In genomic region chr19:45079063-45079910, GRCh38 we compare ENCODE assay signal across 8 cellular contexts. TPM values are rescaled to one million over a fixed set of nuclear protein-coding genes. Genes with fewer than 3 reads are reported as not detected.
DNase-seq lines count a peak whose midpoint lies in the region; TF ChIP-seq lines count a peak whose summit lies in the region.

Gene GEMIN7 (plus strand): TSS chr19:45079260. CDS start chr19:45090115, 10,855 bp downstream.

- TF ChIP-seq POLR2A in testis (IDR thresholded peaks at IDR 0.05), result no peak

- peaks cover 12% of the 10 kb centered on the region for H4K20me1 ChIP-seq in osteoblast (ENCODE audit: insufficient read depth, low read length)

- H2AFZ ChIP-seq in osteoblast (ENCODE audit: low read length), result peak within 1 kb of the TSS; percentile 98

- peak within 1 kb of the TSS; percentile 87 for H3K27ac Mint-ChIP-seq in activated naive CD4-positive, alpha-beta T cell treated with anti-CD3 and anti-CD28 coated beads, Interleukin-2, amount 10 ng/mL, durations not matched to agents 7 days and 5 days

- H3K27me3 ChIP-seq in osteoblast (ENCODE audit: insufficient read depth, low read length) (no peaks in the 10 kb centered on the region), testis (no peaks in the 10 kb centered on the region)

- H3K36me3 ChIP-seq in SK-N-MC (ENCODE audit: insufficient read depth, low read length) (peaks cover 19% of the 10 kb centered on the region; the same call in 1 of the 2 replicates), osteoblast (ENCODE audit: insufficient read depth, low read length) (peaks cover 11% of the 10 kb centered on the region), testis (ENCODE audit: low read depth, missing control alignments) (no peaks in the 10 kb centered on the region)

- H3K4me1 ChIP-seq in osteoblast (ENCODE audit: insufficient read depth, low read length) (peaks cover 16% of the 10 kb centered on the region), testis (peaks cover 23% of the 10 kb centered on the region)

- H3K79me2 ChIP-seq in osteoblast (ENCODE audit: insufficient read depth, low read length), result peaks cover 49% of the 10 kb centered on the region

- H3K4me2 ChIP-seq in osteoblast (ENCODE audit: insufficient read depth, low read length), result peak within 1 kb of the TSS; percentile 80

- H3K27ac ChIP-seq in SK-N-MC (peak within 1 kb of the TSS; percentile 70), osteoblast (ENCODE audit: low read depth, low read length) (peak within 1 kb of the TSS; percentile 75), testis (peak within 1 kb of the TSS in 1 of 2 donors; percentile 8)

- peak within 1 kb of the TSS; percentile 97 for H3K4me3 ChIP-seq in SK-N-MC
- H3K4me3 ChIP-seq in osteoblast (ENCODE audit: insufficient read depth, low read length), result peak within 1 kb of the TSS; percentile 92
- H3K4me3 ChIP-seq in testis, result peak within 1 kb of the TSS; percentile 88 to 95

- intact Hi-C loops in testis (cut with DNase I; ENCODE audit: low total_unique reads), result no loop called here

- no peaks in the 10 kb centered on the region for H3K9me3 ChIP-seq in SK-N-MC (ENCODE audit: low read depth, low read length)
- no peaks in the 10 kb centered on the region for H3K9me3 ChIP-seq in osteoblast (ENCODE audit: low read depth, low read length)
- H3K9me3 ChIP-seq in testis, result no peaks in the 10 kb centered on the region

- H3K4me3 Mint-ChIP-seq in activated naive CD4-positive, alpha-beta T cell treated with anti-CD3 and anti-CD28 coated beads, Interleukin-2, amount 10 ng/mL, durations not matched to agents 7 days and 5 days, result peak within 1 kb of the TSS; percentile 95

- H3K9me3 Mint-ChIP-seq in activated naive CD4-positive, alpha-beta T cell treated with anti-CD3 and anti-CD28 coated beads, Interleukin-2, amount 10 ng/mL, durations not matched to agents 7 days and 5 days, result no peaks in the 10 kb centered on the region

- peak within 1 kb of the TSS; percentile 98 for H3K9ac ChIP-seq in SK-N-MC (ENCODE audit: insufficient read length)

- no peak for TF ChIP-seq CTCF in osteoblast (IDR thresholded peaks at IDR 0.05; ENCODE audit: extremely low read depth, low read depth, low read length)
- TF ChIP-seq CTCF in testis (IDR thresholded peaks at IDR 0.05), result peak in 1 of 3 experiments; percentile 25

- peaks cover 62% of the 10 kb centered on the region for H3K4me1 Mint-ChIP-seq in activated naive CD4-positive, alpha-beta T cell treated with anti-CD3 and anti-CD28 coated beads, Interleukin-2, amount 10 ng/mL, durations not matched to agents 7 days and 5 days

- peaks cover 17% of the 10 kb centered on the region for H3K36me3 Mint-ChIP-seq in activated naive CD4-positive, alpha-beta T cell treated with anti-CD3 and anti-CD28 coated beads, Interleukin-2, amount 10 ng/mL, durations not matched to agents 7 days and 5 days

- WGBS in testis, 2 donors, result 0% methylated on average over 23 to 57 of the region's 61 CpGs

- no peaks in the 10 kb centered on the region for H3K27me3 Mint-ChIP-seq in activated naive CD4-positive, alpha-beta T cell treated with anti-CD3 and anti-CD28 coated beads, Interleukin-2, amount 10 ng/mL, durations not matched to agents 7 days and 5 days

- CTCF ChIA-PET in activated naive CD4-positive, alpha-beta T cell treated with anti-CD3 and anti-CD28 coated beads, Interleukin-2, amount 10 ng/mL, durations not matched to agents 7 days and 5 days (lab: Charles Lee), result interaction anchor here (0.9 to 1.4 kb wide), 4 partner anchors 8 to 170 kb away, joined by 3 to 6 read pairs (median 4); no protein-coding TSS in a partner anchor

- peak; percentile 63 for DNase-seq in SIG-M5 treated with dmso at 0.1 percent for 504 hours (lab: John Stamatoyannopoulos, UW; ENCODE audit: unreplicated experiment)
- no peak for DNase-seq in SIG-M5 (lab: John Stamatoyannopoulos, UW)
- DNase-seq in M059J (ENCODE audit: low read depth), result peak; percentile 68
- no peak for DNase-seq in SK-N-MC (ENCODE audit: low read depth, low spot score)
- DNase-seq in activated naive CD4-positive, alpha-beta T cell treated with anti-CD3 and anti-CD28 coated beads, Interleukin-2, amount 10 ng/mL, durations not matched to agents 7 days and 5 days, result peak; percentile 79
- peak; percentile 80 for DNase-seq in glomerular visceral epithelial cell (ENCODE audit: extremely low spot score)
- peak; percentile 99 for DNase-seq in osteoblast (ENCODE audit: insufficient read length, low spot score, missing footprints)
- peak; percentile 70 for DNase-seq in testis

RNA-seq across cellular contexts. Expression of gene GEMIN7, which starts in this region (rescaled TPM):
- total RNA-seq in M059J (2014; rRNA removed; shearing (Covaris generic)), result 44.2 and 67.2 TPM in 2 replicates
- total RNA-seq in osteoblast (8.3 and 14.8 TPM in 2 replicates), testis (10 to 100 TPM in 1 of 2 donors, 1 to 10 TPM in 1; 7.6 to 13.5 TPM)
- polyA plus RNA-seq in testis (ENCODE audit: insufficient read depth, low read depth, low replicate concordance), result 9.7 TPM

Comparison
In these comparisons a context has a peak if more than half of its experiments do, and no peak if none do; other contexts are left out.
1. DNase-seq: peak in SIG-M5 treated with dmso at 0.1 percent for 504 hours (single experiment), M059J (single experiment), activated naive CD4-positive, alpha-beta T cell treated with anti-CD3 and anti-CD28 coated beads, Interleukin-2, amount 10 ng/mL, durations not matched to agents 7 days and 5 days (single experiment), glomerular visceral epithelial cell (single experiment), osteoblast (single experiment) and testis (single experiment); none in SIG-M5 (single experiment) and SK-N-MC (single experiment).
2. Peak in every context shown above with its lines, with median percentiles within 50 percentile points of each other: H3K4me3 ChIP-seq.